19 cellular contexts compared by ENCODE assay signal in the genomic region with DNA sequence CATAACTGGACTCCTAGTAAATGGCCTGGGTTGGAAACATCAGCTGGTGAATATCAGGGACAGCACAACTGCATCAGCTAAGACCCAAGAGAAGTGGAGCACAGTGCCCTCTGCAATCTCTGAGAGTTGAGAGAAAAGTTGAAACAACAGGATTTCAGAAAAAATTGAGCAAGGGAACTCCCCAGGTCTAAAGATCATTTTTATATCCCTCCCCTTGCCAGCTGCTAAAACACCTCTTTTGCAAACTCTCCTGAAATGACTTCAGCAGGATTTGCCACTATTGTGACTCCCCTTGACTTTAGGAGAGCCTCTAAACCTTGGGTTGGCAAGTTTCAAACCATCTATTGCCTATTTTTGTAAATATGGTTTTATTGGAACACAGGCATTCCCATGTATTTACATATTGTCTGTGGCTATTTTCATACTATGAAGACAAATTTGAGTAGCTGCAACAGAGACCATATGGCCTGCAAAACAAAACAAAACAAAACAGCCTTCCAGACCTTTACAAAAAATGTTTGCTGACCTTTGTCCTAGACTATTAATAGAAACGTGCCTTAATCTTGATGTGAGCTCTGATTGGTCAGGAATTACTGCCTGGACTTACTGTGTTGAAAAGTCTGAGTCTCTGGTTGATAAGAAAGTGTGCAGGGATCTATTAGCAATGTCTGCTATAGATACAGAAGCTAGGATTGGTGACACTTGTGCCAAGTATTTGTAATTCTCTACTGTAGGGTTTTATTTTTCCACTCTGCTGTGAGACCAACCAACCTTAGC. TPM values are rescaled to one million over a fixed set of nuclear protein-coding genes. Genes with fewer than 3 reads are reported as not detected.
A peak's percentile ranks its signal among the peaks of the same experiment; 100 is the strongest.
DNase-seq lines count a peak whose midpoint lies in the region; ATAC-seq and TF ChIP-seq lines count a peak whose summit lies in the region.
"Had no signal": no experiment of that assay in that cellular context is flagged by ENCODE, and none has a peak within 500 bp of the region (broad histone marks: within the 10 kb centered on the region; RNA-seq: fewer than 3 reads in every experiment).

No MANE protein-coding gene starts in this region.

- no peaks in the 10 kb centered on the region for H3K4me1 ChIP-seq in hepatocyte (ENCODE audit: insufficient read depth)
- H3K4me1 ChIP-seq: BLaER1 had no signal

- H3K4me3 ChIP-seq in hepatocyte: no peak overlapping the region
- H3K4me3 ChIP-seq: BLaER1, GM12878 had no signal

- no peaks in the 10 kb centered on the region for H3K9me2 ChIP-seq in hepatocyte (replicated peaks; ENCODE audit: insufficient read depth)

- no peaks in the 10 kb centered on the region for H3K79me2 ChIP-seq in hepatocyte

- 0% methylated on average over 1 of the region's 1 CpG for WGBS in hepatocyte (ENCODE audit: low lambda C conversion rate, missing lambda C conversion rate)

- H3K9me3 ChIP-seq in hepatocyte (ENCODE audit: low read depth): no peaks in the 10 kb centered on the region
- H3K9me3 ChIP-seq: BLaER1 had no signal

- H3K27ac ChIP-seq in hepatocyte: no peak overlapping the region
- H3K27ac ChIP-seq: BLaER1 had no signal

- no peak overlapping the region for H3K4me2 ChIP-seq in hepatocyte
- H3K4me2 ChIP-seq: BLaER1 had no signal

- H2AFZ ChIP-seq in hepatocyte: no peak overlapping the region

- no peak for TF ChIP-seq CTCF in hepatocyte (IDR thresholded peaks at IDR 0.05; ENCODE audit: poor library complexity)

- H3K27me3 ChIP-seq in hepatocyte: no peaks in the 10 kb centered on the region
- H3K27me3 ChIP-seq: BLaER1 had no signal

- H3K36me3 ChIP-seq in hepatocyte (replicated peaks; ENCODE audit: insufficient read depth, low read depth): no peaks in the 10 kb centered on the region
- H3K36me3 ChIP-seq: BLaER1 had no signal

- no peaks in the 10 kb centered on the region for H4K20me1 ChIP-seq in hepatocyte (ENCODE audit: insufficient read depth, poor library complexity, severe bottlenecking)
- H4K20me1 ChIP-seq: BLaER1 had no signal

- ATAC-seq in left lobe of liver: peak; percentile 65
- no peak for ATAC-seq in GM21360 (IDR thresholded peaks at IDR 0.05; ENCODE audit: unreplicated experiment)
- ATAC-seq: GM12878 had no signal

- DNase-seq in NCI-H82 (lab: John Stamatoyannopoulos, UW): peak; percentile 4
- no peak for DNase-seq in NCI-H82 treated with DMSO at 0.1 percent for 48 hours (lab: John Stamatoyannopoulos, UW; ENCODE audit: unreplicated experiment)
- DNase-seq in NCI-H2171 treated with DMSO at 0.1 percent for 48 hours (lab: John Stamatoyannopoulos, UW): peak; percentile 50
- DNase-seq in left lobe of liver (ENCODE audit: low spot score): no peak
- no peak for DNase-seq in hepatocyte (ENCODE audit: low spot score)
- DNase-seq in putamen (ENCODE audit: low spot score): no peak
- DNase-seq: 8988T; CD4-positive, alpha-beta memory T cell; DMS53; DND-41; EL; H9 had no signal

RNA-seq across cellular contexts. Expression of gene PLPPR1, which starts 37.7 kb away (rescaled TPM):
- total RNA-seq in left lobe of liver (1.2 TPM), hepatocyte (2.1 and 2.6 TPM in 2 replicates)
- 0.27 and 1.5 TPM in 2 replicates for polyA plus RNA-seq in hepatocyte
- total RNA-seq: A673; CD4-positive, alpha-beta memory T cell; G401; GM12878 had no signal
- polyA plus RNA-seq: AG04450; CD14-positive monocyte; CD4-positive, alpha-beta memory T cell had no signal

Comparison
In these comparisons a context has a peak if more than half of its experiments do, and no peak if none do; other contexts are left out.
1. DNase-seq: peak in NCI-H82 (single experiment) and NCI-H2171 treated with DMSO at 0.1 percent for 48 hours (single experiment); none in NCI-H82 treated with DMSO at 0.1 percent for 48 hours (single experiment), left lobe of liver (single experiment), hepatocyte (single experiment) and putamen (single experiment).